ENCODE assay signal across 1 cellular context in the genomic region with DNA sequence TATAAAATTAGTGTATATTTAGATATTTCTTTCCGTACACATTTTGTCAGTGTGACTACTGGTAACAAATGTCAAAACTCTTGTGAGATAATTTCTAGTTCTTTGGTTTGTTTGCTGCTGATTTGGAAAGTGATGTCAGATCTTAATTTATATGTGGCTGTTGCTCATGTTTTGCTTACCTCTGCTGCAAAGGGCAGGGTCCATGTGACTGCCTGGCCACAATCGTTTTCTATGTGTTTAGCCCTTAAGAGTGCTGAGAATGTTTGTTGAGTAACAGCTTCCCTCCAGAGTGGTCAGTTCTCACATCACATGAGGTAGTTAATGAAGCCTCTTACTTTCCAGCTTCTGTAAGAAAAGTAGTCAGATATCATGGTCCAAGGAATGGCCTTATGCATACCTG.
TF ChIP-seq lines count a peak whose summit lies in the region.

No MANE protein-coding gene starts in this region.

TF ChIP-seq in IMR-90, 13 proteins besides CTCF, POLR2A, EP300 and RAD21 (continued from another document):
- TF ChIP-seq RFX5 (IDR thresholded peaks at IDR 0.05; ENCODE audit: low read depth, low read length): no peak
- TF ChIP-seq, protein P1, sequence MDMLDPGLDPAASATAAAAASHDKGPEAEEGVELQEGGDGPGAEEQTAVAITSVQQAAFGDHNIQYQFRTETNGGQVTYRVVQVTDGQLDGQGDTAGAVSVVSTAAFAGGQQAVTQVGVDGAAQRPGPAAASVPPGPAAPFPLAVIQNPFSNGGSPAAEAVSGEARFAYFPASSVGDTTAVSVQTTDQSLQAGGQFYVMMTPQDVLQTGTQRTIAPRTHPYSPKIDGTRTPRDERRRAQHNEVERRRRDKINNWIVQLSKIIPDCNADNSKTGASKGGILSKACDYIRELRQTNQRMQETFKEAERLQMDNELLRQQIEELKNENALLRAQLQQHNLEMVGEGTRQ (IDR thresholded peaks at IDR 0.05; ENCODE audit: low read depth, low read length): peak; percentile 65; the same call in 1 of the 2 replicates
- no peak for TF ChIP-seq MXI1 (IDR thresholded peaks at IDR 0.05; ENCODE audit: borderline replicate concordance, low read depth, low read length)
- no peak for TF ChIP-seq MAFK (IDR thresholded peaks at IDR 0.05; ENCODE audit: low read depth, low read length)
- TF ChIP-seq, protein P2, sequence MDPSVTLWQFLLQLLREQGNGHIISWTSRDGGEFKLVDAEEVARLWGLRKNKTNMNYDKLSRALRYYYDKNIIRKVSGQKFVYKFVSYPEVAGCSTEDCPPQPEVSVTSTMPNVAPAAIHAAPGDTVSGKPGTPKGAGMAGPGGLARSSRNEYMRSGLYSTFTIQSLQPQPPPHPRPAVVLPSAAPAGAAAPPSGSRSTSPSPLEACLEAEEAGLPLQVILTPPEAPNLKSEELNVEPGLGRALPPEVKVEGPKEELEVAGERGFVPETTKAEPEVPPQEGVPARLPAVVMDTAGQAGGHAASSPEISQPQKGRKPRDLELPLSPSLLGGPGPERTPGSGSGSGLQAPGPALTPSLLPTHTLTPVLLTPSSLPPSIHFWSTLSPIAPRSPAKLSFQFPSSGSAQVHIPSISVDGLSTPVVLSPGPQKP (IDR thresholded peaks at IDR 0.05; ENCODE audit: borderline replicate concordance, low read depth, low read length): no peak
- no peak for TF ChIP-seq FOS (IDR thresholded peaks at IDR 0.05; ENCODE audit: low read depth, low read length)
